In the genomic region with DNA sequence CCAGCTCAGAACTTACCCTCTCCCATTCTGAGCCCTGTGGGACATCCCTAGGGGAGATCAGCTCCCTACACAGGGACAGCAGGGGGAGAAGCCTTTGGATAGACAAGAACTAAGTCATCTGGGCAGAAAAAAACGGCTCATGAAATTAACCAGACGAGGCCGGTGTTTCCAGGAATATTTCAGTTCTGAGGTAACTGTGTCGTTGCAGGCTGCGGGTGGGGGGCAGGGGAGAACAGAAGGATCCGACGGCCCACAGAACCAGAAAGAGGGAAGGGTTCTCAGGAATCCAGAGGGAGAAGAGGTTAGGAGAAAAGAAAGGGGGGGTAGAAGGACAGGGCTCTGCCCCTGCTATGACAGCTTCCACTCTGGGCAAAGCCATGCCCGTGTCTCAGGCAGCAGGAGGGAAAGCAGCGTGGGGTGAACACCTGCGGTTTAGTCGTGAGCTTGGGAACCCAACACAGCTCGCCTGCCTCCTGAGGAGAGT, we compare ENCODE assay signal across 13 cellular contexts. TPM values are rescaled to one million over a fixed set of nuclear protein-coding genes. Genes with fewer than 3 reads are reported as not detected.
DNase-seq lines count a peak whose midpoint lies in the region; ATAC-seq and TF ChIP-seq lines count a peak whose summit lies in the region.
"Had no signal": no experiment of that assay in that cellular context is flagged by ENCODE, and none has a peak within 500 bp of the region (broad histone marks: within the 10 kb centered on the region; RNA-seq: fewer than 3 reads in every experiment).

No MANE protein-coding gene starts in this region.

- H3K36me3 Mint-ChIP-seq in glutamatergic neuron (ENCODE audit: unreplicated experiment), result no peaks in the 10 kb centered on the region

- WGBS in prostate gland, result 35% methylated on average over 12 of the region's 12 CpGs
- 63 to 73% methylated on average over 12 of the region's 12 CpGs for WGBS in testis, 2 donors

- peaks cover 8 to 59% (median 40%) of the 10 kb centered on the region in 11 experiments; a peak in 20 of 22 replicates for H3K27me3 ChIP-seq in BLaER1 treated with 17β-estradiol and CSF1 and Interleukin-3, amounts not matched to agents 10 nM and 100 nM
- H3K27me3 ChIP-seq in Panc1 (ENCODE audit: control insufficient read depth, insufficient read depth, low read length) (no peaks in the 10 kb centered on the region), prostate gland (replicated peaks; ENCODE audit: insufficient read depth) (no peaks in the 10 kb centered on the region), testis (no peaks in the 10 kb centered on the region)
- H3K27me3 ChIP-seq: SJSA1, upper lobe of right lung had no signal

- intact Hi-C loops in Panc1 (cut with micrococcal nuclease; ENCODE audit: unreplicated experiment), result no loop called here
- intact Hi-C loops in prostate gland (cut with DNase I), result no loop called here
- intact Hi-C loops in testis (cut with DNase I; ENCODE audit: low total_unique reads), result no loop called here

- H3K9me3 Mint-ChIP-seq in glutamatergic neuron (ENCODE audit: unreplicated experiment), result peaks cover 9% of the 10 kb centered on the region

- no peak for ATAC-seq in Panc1
- no peak for ATAC-seq in HG03469 (IDR thresholded peaks at IDR 0.05; ENCODE audit: unreplicated experiment)
- ATAC-seq: activated CD4-positive, alpha-beta T cell treated with anti-CD3 and anti-CD28 coated beads for 36 hours; upper lobe of right lung had no signal

- in situ Hi-C loops in Panc1 (cut with HindIII; ENCODE audit: low pct_unique_long_range_greater_than_20kb, low sequenced_read_pairs), result no loop called here

- H3K9ac ChIP-seq in BLaER1 treated with 17β-estradiol and CSF1 and Interleukin-3, amounts not matched to agents 10 nM and 100 nM, result peak overlapping the region in 5 of 11 experiments; percentile 1 to 45 (median 30); a peak in 6 of 22 replicates

- DNase-seq in Panc1 (ENCODE audit: low read depth, low spot score) (no peak), fibroblast of pulmonary artery (ENCODE audit: low read depth) (peak; percentile 42), prostate gland (ENCODE audit: low spot score) (no peak), glutamatergic neuron (no peak), testis (no peak)
- no peak for DNase-seq in stimulated activated CD8-positive, alpha-beta memory T cell treated with anti-CD3 and anti-CD28 coated beads, Interleukin-4, amount 100 ng/mL, for 48 hours
- DNase-seq: activated CD4-positive, alpha-beta T cell treated with anti-CD3 and anti-CD28 coated beads for 36 hours; left ventricle myocardium inferior; upper lobe of right lung had no signal

- H3K4me3 ChIP-seq in BLaER1 treated with 17β-estradiol and CSF1 and Interleukin-3, amounts not matched to agents 10 nM and 100 nM, result peak overlapping the region in 1 of 10 experiments; percentile 45; a peak in 2 of 20 replicates
- no peak overlapping the region for H3K4me3 ChIP-seq in Panc1 (ENCODE audit: low read depth in 2 of 2, low read length in 2 of 2)
- H3K4me3 ChIP-seq in fibroblast of pulmonary artery (replicated peaks; ENCODE audit: low read depth, low read length), result no peak overlapping the region
- H3K4me3 ChIP-seq in prostate gland, result no peak overlapping the region
- H3K4me3 ChIP-seq in testis, result no peak overlapping the region
- H3K4me3 ChIP-seq: left ventricle myocardium inferior, SJSA1, upper lobe of right lung had no signal

- H3K4me3 Mint-ChIP-seq in glutamatergic neuron (ENCODE audit: unreplicated experiment), result no peak overlapping the region

- peaks cover 79 to 93% (median 89%) of the 10 kb centered on the region in 10 experiments for H3K4me1 ChIP-seq in BLaER1 treated with 17β-estradiol and CSF1 and Interleukin-3, amounts not matched to agents 10 nM and 100 nM
- H3K4me1 ChIP-seq in Panc1 (ENCODE audit: control insufficient read depth, insufficient read depth, low read length) (peaks cover 48% of the 10 kb centered on the region), prostate gland (replicated peaks) (peaks cover 30% of the 10 kb centered on the region), testis (peaks cover 41% of the 10 kb centered on the region)

- TF ChIP-seq CTCF in Panc1 (IDR thresholded peaks at IDR 0.05), result no peak
- no peak for TF ChIP-seq CTCF in fibroblast of pulmonary artery (IDR thresholded peaks at IDR 0.05; ENCODE audit: low read length, missing control alignments)
- TF ChIP-seq CTCF in prostate gland (IDR thresholded peaks at IDR 0.05), result no peak
- no peak for TF ChIP-seq CTCF in glutamatergic neuron (IDR thresholded peaks at IDR 0.05; ENCODE audit: partially characterized antibody, unreplicated experiment)
- no peak for TF ChIP-seq CTCF in testis (IDR thresholded peaks at IDR 0.05)

- H3K9me3 ChIP-seq in BLaER1 treated with 17β-estradiol and CSF1 and Interleukin-3, amounts not matched to agents 10 nM and 100 nM (replicated peaks in 1 of 11), result no peaks in the 10 kb centered on the region
- H3K9me3 ChIP-seq in Panc1 (ENCODE audit: control insufficient read depth, insufficient read depth, low read depth, low read length) (no peaks in the 10 kb centered on the region), prostate gland (no peaks in the 10 kb centered on the region), testis (no peaks in the 10 kb centered on the region)
- H3K9me3 ChIP-seq: left ventricle myocardium inferior, upper lobe of right lung had no signal

- peaks cover 0 to 55% (median 14%) of the 10 kb centered on the region in 11 experiments; a peak in 12 of 22 replicates for H4K20me1 ChIP-seq in BLaER1 treated with 17β-estradiol and CSF1 and Interleukin-3, amounts not matched to agents 10 nM and 100 nM

- BruUV-seq in Panc1 (replicated peaks; lab: Mats Ljungman, UMichigan), result no TSS peak

- H3K4me2 ChIP-seq in BLaER1 treated with 17β-estradiol and CSF1 and Interleukin-3, amounts not matched to agents 10 nM and 100 nM, result peak overlapping the region; percentile 76 to 99 (median 82)

- peaks cover 8% of the 10 kb centered on the region for H3K4me1 Mint-ChIP-seq in glutamatergic neuron (ENCODE audit: low read depth, unreplicated experiment)

- H3K27ac Mint-ChIP-seq in glutamatergic neuron (ENCODE audit: unreplicated experiment), result no peak overlapping the region

- peak overlapping the region in 1 of 11 experiments; percentile 8; a peak in 1 of 22 replicates for H3K27ac ChIP-seq in BLaER1 treated with 17β-estradiol and CSF1 and Interleukin-3, amounts not matched to agents 10 nM and 100 nM
- H3K27ac ChIP-seq in Panc1 (ENCODE audit: low read length), result peak overlapping the region; percentile 18
- peak overlapping the region; percentile 54 to 56 for H3K27ac ChIP-seq in prostate gland
- H3K27ac ChIP-seq in testis, result peak overlapping the region in 1 of 2 donors; percentile 18
- H3K27ac ChIP-seq: left ventricle myocardium inferior, SJSA1 had no signal

- H3K27me3 Mint-ChIP-seq in glutamatergic neuron (ENCODE audit: unreplicated experiment), result peaks cover 22% of the 10 kb centered on the region

- peaks cover 0 to 6% (median 0%) of the 10 kb centered on the region in 11 experiments; a peak in 2 of 22 replicates for H3K36me3 ChIP-seq in BLaER1 treated with 17β-estradiol and CSF1 and Interleukin-3, amounts not matched to agents 10 nM and 100 nM
- no peaks in the 10 kb centered on the region; the same call in 1 of the 2 replicates for H3K36me3 ChIP-seq in Panc1 (ENCODE audit: control insufficient read depth, insufficient read depth, low read length)
- no peaks in the 10 kb centered on the region for H3K36me3 ChIP-seq in prostate gland
- no peaks in the 10 kb centered on the region for H3K36me3 ChIP-seq in testis (ENCODE audit: low read depth, missing control alignments)
- H3K36me3 ChIP-seq: left ventricle myocardium inferior, upper lobe of right lung had no signal

- POLR2A ChIA-PET in Panc1 (lab: Charles Lee), result interaction anchor here (0.7 kb wide), 1 partner anchor 31 kb away, joined by 9 read pairs; no protein-coding TSS in a partner anchor

- CTCF ChIA-PET in Panc1 (lab: Charles Lee), result interaction anchor here (0.9 to 6.9 kb wide), 5 partner anchors 11 to 67 kb away, joined by 3 to 58 read pairs (median 6); no protein-coding TSS in a partner anchor

- TF ChIP-seq POLR2A in prostate gland (IDR thresholded peaks at IDR 0.05), result no peak
- no peak for TF ChIP-seq POLR2A in testis (IDR thresholded peaks at IDR 0.05)

RNA-seq across cellular contexts. Expression of gene CLCF1, which starts 3.6 kb away (rescaled TPM):
- total RNA-seq in Panc1 (2021; ENCODE audit: unreplicated experiment) (9.3 TPM), prostate gland (1 to 10 TPM; 2.5 to 2.6 TPM), glutamatergic neuron (ENCODE audit: unreplicated experiment) (not detected), testis (1 to 10 TPM; 3.7 to 6.8 TPM)
- polyA plus RNA-seq in Panc1 (2012; ENCODE audit: insufficient read length), result 9.0 TPM
- polyA plus RNA-seq in testis (ENCODE audit: insufficient read depth, low read depth, low replicate concordance), result 2.7 TPM

RNA-seq across cellular contexts. Expression of gene POLD4, which starts 16.5 kb away (rescaled TPM):
- total RNA-seq in Panc1 (2021; ENCODE audit: unreplicated experiment) (78.7 TPM), prostate gland (100 to 1,000 TPM in 1 of 2 donors, 10 to 100 TPM in 1; 95.1 to 145 TPM), glutamatergic neuron (ENCODE audit: unreplicated experiment) (15.4 TPM), testis (10 to 100 TPM; 53.8 to 59.1 TPM)
- 119 TPM for polyA plus RNA-seq in Panc1 (2012; ENCODE audit: insufficient read length)
- polyA plus RNA-seq in testis (ENCODE audit: insufficient read depth, low read depth, low replicate concordance), result 54.6 TPM

RNA-seq across cellular contexts. Expression of gene RAD9A, which starts 21.9 kb away (rescaled TPM):
- 33.1 TPM for total RNA-seq in Panc1 (2021; ENCODE audit: unreplicated experiment)
- 24.4 TPM for polyA plus RNA-seq in Panc1 (2012; ENCODE audit: insufficient read length)
- total RNA-seq in prostate gland, result 10 to 100 TPM; 30.2 to 49.4 TPM
- 12.1 TPM for total RNA-seq in glutamatergic neuron (ENCODE audit: unreplicated experiment)
- 10 to 100 TPM; 35.8 to 46.2 TPM for total RNA-seq in testis
- 25.7 TPM for polyA plus RNA-seq in testis (ENCODE audit: insufficient read depth, low read depth, low replicate concordance)

RNA-seq across cellular contexts. Expression of gene PPP1CA, which starts 31.8 kb away (rescaled TPM):
- total RNA-seq in Panc1 (2021; ENCODE audit: unreplicated experiment) (361 TPM), prostate gland (100 to 1,000 TPM; 168 to 215 TPM), glutamatergic neuron (ENCODE audit: unreplicated experiment) (163 TPM), testis (100 to 1,000 TPM; 100 to 129 TPM)
- polyA plus RNA-seq in Panc1 (2012; ENCODE audit: insufficient read length), result 412 TPM
- polyA plus RNA-seq in testis (ENCODE audit: insufficient read depth, low read depth, low replicate concordance), result 79.7 TPM

RNA-seq across cellular contexts. Expression of gene TBC1D10C, which starts 34.0 kb away (rescaled TPM):
- total RNA-seq in Panc1 (2021; ENCODE audit: unreplicated experiment), result 0.33 TPM
- polyA plus RNA-seq in Panc1 (2012; ENCODE audit: insufficient read length), result 0.68 TPM
- total RNA-seq in prostate gland, result 1 to 10 TPM; 3.7 to 6.5 TPM
- total RNA-seq in glutamatergic neuron (ENCODE audit: unreplicated experiment), result not detected
- total RNA-seq in testis, result 1 to 10 TPM; 1.8 to 3.8 TPM
- polyA plus RNA-seq in testis (ENCODE audit: insufficient read depth, low read depth, low replicate concordance), result 3.3 TPM
- total RNA-seq: renal cortical epithelial cell, SJSA1 had no signal
